13 cellular contexts compared by ENCODE assay signal in the genomic region with DNA sequence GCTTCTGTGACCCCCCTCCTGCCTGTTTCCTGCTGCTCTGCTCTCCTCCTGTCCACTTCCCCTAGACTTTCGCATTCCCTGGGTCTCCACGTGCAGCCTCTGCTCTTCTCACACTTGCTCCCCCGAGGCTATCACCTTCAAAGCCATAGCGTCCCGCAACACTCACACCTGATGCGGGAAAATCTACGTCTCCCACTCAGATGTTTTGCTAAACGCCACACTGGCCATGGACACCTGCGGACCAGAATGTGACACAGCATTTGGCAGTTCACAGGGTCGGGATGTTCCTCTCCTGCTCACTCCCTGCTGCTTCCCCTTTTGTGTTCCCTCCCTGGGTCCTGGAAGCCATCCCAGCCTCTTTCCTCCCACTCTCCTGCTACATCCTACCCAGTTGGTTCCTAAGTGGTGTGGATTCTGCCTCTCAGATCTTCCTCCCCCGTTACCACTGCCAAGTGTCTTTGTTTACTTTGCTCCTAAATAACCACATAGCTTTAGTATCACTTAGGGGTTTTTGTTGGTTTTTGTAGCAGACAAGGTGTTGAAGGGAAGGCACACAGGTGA.
"Had no signal": no experiment of that assay in that cellular context is flagged by ENCODE, and none has a peak within 500 bp of the region (broad histone marks: within the 10 kb centered on the region; RNA-seq: fewer than 3 reads in every experiment).

No MANE protein-coding gene starts in this region.

- H3K27ac ChIP-seq: hepatocyte, upper lobe of left lung had no signal

- H3K4me3 Mint-ChIP-seq: activated CD4-positive, alpha-beta T cell treated with anti-CD3 and anti-CD28 coated beads for 36 hours; activated CD8-positive, alpha-beta T cell treated with anti-CD3 and anti-CD28 coated beads, Interleukin-2, amount 10 ng/mL, durations not matched to agents 7 days and 5 days; activated naive CD4-positive, alpha-beta T cell treated with anti-CD3 and anti-CD28 coated beads, Interleukin-2, amount 10 ng/mL, durations not matched to agents 7 days and 5 days; effector memory CD8-positive, alpha-beta T cell had no signal

- H3K27ac Mint-ChIP-seq: activated CD4-positive, alpha-beta T cell treated with anti-CD3 and anti-CD28 coated beads for 36 hours; activated CD8-positive, alpha-beta T cell treated with anti-CD3 and anti-CD28 coated beads, Interleukin-2, amount 10 ng/mL, durations not matched to agents 7 days and 5 days; activated naive CD4-positive, alpha-beta T cell treated with anti-CD3 and anti-CD28 coated beads, Interleukin-2, amount 10 ng/mL, durations not matched to agents 7 days and 5 days; activated T-helper 2 cell treated with anti-CD3 and anti-CD28 coated beads, Interferon-gamma antibody, Interleukin-2, Interleukin-4, amounts not matched to agents 10 μg/mL and 5 μg/mL and 100 μg/mL, durations not matched to agents 14 hours and 24 hours and 36 hours; effector memory CD8-positive, alpha-beta T cell had no signal

- H2AFZ ChIP-seq: hepatocyte had no signal

- H3K27me3 ChIP-seq: hepatocyte, upper lobe of left lung had no signal

- DNase-seq: activated CD4-positive, alpha-beta T cell treated with anti-CD3 and anti-CD28 coated beads for 36 hours; activated CD8-positive, alpha-beta T cell treated with anti-CD3 and anti-CD28 coated beads, Interleukin-2, amount 10 ng/mL, durations not matched to agents 7 days and 5 days; activated naive CD4-positive, alpha-beta T cell treated with anti-CD3 and anti-CD28 coated beads, Interleukin-2, amount 10 ng/mL, durations not matched to agents 7 days and 5 days; cortex of kidney; effector memory CD8-positive, alpha-beta T cell; erythroblast; left ventricle myocardium superior; stimulated activated CD4-positive, alpha-beta T cell treated with anti-CD3 and anti-CD28 coated beads, Interleukin-2, amount 100 ng/mL, for 24 hours; stimulated activated naive CD4-positive, alpha-beta T cell; upper lobe of left lung had no signal

- H3K79me2 ChIP-seq: hepatocyte had no signal

- H3K4me1 Mint-ChIP-seq: activated CD4-positive, alpha-beta T cell treated with anti-CD3 and anti-CD28 coated beads for 36 hours; activated naive CD4-positive, alpha-beta T cell treated with anti-CD3 and anti-CD28 coated beads, Interleukin-2, amount 10 ng/mL, durations not matched to agents 7 days and 5 days had no signal

- H3K36me3 ChIP-seq: upper lobe of left lung had no signal

- H3K4me3 ChIP-seq: hepatocyte, upper lobe of left lung had no signal

- ATAC-seq: activated CD4-positive, alpha-beta T cell treated with anti-CD3 and anti-CD28 coated beads for 36 hours; activated CD8-positive, alpha-beta T cell treated with anti-CD3 and anti-CD28 coated beads, Interleukin-2, amount 10 ng/mL, durations not matched to agents 7 days and 5 days; effector memory CD8-positive, alpha-beta T cell; left ventricle myocardium superior; sciatic nerve had no signal

- H3K9me3 ChIP-seq: upper lobe of left lung had no signal

- H3K4me2 ChIP-seq: hepatocyte had no signal
